ENCODE assay signal across 1 cellular context in the genomic region with DNA sequence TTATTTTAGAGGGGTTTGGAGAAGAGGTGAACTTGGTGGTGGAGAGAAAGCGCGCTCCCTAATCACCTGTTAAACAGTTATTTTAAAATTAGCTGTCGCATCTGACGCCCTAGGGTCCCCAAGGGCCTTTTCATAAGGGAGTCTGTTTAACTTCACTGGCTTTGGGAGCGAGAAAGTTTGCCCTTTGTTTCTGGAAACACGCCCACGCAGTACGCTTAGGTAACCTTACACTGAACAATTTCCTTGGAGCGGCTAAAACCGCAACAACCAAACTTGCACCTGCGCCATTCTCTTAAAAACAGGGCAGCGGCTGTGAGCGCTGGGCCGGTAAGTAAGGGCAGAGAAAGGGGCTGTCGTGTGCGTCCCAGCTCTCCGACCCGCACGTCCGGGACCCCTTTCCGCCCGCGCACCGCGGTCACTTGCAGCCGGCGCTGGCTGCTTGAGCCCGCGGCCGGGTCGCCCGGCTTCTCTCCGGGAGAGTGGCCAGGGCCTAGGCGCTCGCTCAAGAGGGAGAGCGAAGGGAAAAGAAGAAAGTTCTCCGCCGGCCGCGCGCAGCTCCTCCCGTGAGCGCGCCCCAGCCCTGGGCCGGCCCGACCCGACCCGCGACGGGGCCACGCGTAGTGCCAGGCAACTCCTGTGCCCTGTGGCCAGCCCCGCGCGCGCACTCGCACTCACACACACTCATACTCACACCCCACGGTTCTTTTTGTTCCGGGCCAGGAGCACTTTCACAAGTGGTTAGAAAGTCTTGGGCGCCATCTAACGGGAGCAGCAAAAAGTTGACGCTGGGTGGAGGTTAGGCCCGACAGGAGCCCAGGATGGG.
TF ChIP-seq lines count a peak whose summit lies in the region.

No MANE protein-coding gene starts in this region.

TF ChIP-seq in WTC11, 78 proteins besides CTCF, POLR2A, EP300 and RAD21 (continued from another document):
- TF ChIP-seq, protein P1, sequence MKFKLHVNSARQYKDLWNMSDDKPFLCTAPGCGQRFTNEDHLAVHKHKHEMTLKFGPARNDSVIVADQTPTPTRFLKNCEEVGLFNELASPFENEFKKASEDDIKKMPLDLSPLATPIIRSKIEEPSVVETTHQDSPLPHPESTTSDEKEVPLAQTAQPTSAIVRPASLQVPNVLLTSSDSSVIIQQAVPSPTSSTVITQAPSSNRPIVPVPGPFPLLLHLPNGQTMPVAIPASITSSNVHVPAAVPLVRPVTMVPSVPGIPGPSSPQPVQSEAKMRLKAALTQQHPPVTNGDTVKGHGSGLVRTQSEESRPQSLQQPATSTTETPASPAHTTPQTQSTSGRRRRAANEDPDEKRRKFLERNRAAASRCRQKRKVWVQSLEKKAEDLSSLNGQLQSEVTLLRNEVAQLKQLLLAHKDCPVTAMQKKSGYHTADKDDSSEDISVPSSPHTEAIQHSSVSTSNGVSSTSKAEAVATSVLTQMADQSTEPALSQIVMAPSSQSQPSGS (CRISPR knock-in tag; IDR thresholded peaks at IDR 0.05; ENCODE audit: borderline replicate concordance, low read depth): no peak
- TF ChIP-seq, protein P2, sequence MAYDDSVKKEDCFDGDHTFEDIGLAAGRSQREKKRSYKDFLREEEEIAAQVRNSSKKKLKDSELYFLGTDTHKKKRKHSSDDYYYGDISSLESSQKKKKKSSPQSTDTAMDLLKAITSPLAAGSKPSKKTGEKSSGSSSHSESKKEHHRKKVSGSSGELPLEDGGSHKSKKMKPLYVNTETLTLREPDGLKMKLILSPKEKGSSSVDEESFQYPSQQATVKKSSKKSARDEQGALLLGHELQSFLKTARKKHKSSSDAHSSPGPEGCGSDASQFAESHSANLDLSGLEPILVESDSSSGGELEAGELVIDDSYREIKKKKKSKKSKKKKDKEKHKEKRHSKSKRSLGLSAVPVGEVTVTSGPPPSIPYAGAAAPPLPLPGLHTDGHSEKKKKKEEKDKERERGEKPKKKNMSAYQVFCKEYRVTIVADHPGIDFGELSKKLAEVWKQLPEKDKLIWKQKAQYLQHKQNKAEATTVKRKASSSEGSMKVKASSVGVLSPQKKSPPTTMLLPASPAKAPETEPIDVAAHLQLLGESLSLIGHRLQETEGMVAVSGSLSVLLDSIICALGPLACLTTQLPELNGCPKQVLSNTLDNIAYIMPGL (CRISPR knock-in tag; IDR thresholded peaks at IDR 0.05): no peak
- TF ChIP-seq ZNF423 (CRISPR knock-in tag; IDR thresholded peaks at IDR 0.05): no peak
- no peak for TF ChIP-seq GRHL2 (CRISPR knock-in tag; IDR thresholded peaks at IDR 0.05; ENCODE audit: insufficient replicate concordance, severe bottlenecking)
- TF ChIP-seq MYBL2 (CRISPR knock-in tag; IDR thresholded peaks at IDR 0.05): 0 out of 2 replicates have a peak, but pooled peaks have one; percentile 52
- TF ChIP-seq ESRRA (CRISPR knock-in tag; IDR thresholded peaks at IDR 0.05; ENCODE audit: borderline replicate concordance): no peak
- TF ChIP-seq, protein P3, sequence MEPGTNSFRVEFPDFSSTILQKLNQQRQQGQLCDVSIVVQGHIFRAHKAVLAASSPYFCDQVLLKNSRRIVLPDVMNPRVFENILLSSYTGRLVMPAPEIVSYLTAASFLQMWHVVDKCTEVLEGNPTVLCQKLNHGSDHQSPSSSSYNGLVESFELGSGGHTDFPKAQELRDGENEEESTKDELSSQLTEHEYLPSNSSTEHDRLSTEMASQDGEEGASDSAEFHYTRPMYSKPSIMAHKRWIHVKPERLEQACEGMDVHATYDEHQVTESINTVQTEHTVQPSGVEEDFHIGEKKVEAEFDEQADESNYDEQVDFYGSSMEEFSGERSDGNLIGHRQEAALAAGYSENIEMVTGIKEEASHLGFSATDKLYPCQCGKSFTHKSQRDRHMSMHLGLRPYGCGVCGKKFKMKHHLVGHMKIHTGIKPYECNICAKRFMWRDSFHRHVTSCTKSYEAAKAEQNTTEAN (CRISPR knock-in tag; IDR thresholded peaks at IDR 0.05): peak; percentile 92
- TF ChIP-seq GABPB1 (CRISPR knock-in tag; IDR thresholded peaks at IDR 0.05): no peak
- TF ChIP-seq, protein P4, sequence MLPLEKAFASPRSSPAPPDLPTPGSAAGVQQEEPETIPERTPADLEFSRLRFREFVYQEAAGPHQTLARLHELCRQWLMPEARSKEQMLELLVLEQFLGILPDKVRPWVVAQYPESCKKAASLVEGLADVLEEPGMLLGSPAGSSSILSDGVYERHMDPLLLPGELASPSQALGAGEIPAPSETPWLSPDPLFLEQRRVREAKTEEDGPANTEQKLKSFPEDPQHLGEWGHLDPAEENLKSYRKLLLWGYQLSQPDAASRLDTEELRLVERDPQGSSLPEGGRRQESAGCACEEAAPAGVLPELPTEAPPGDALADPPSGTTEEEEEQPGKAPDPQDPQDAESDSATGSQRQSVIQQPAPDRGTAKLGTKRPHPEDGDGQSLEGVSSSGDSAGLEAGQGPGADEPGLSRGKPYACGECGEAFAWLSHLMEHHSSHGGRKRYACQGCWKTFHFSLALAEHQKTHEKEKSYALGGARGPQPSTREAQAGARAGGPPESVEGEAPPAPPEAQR (CRISPR knock-in tag; IDR thresholded peaks at IDR 0.05): no peak
TF ChIP-seq in WTC11: peak in this region for 5.
